24 cellular contexts compared by ENCODE assay signal in genomic region chr4:94639298-94639697, GRCh38.
"Had no signal": no experiment of that assay in that cellular context is flagged by ENCODE, and none has a peak within 500 bp of the region (broad histone marks: within the 10 kb centered on the region; RNA-seq: fewer than 3 reads in every experiment).

No MANE protein-coding gene starts in this region.

- H3K9me3 ChIP-seq: ascending aorta, body of pancreas, SJCRH30, SK-N-SH had no signal

- H3K36me3 Mint-ChIP-seq: activated naive CD4-positive, alpha-beta T cell treated with anti-CD3 and anti-CD28 coated beads, Interleukin-2, amount 50 U/mL, for 72 hours had no signal

- H3K36me3 ChIP-seq: SJCRH30 had no signal

- H3K27ac ChIP-seq: ascending aorta, body of pancreas, SJCRH30, VCaP had no signal

- H3K27me3 Mint-ChIP-seq: activated CD4-positive, alpha-beta memory T cell treated with anti-CD3 and anti-CD28 coated beads for 36 hours; activated CD4-positive, alpha-beta T cell treated with anti-CD3 and anti-CD28 coated beads, Interleukin-2, amount 10 ng/mL, durations not matched to agents 7 days and 5 days; activated naive CD8-positive, alpha-beta T cell treated with anti-CD3 and anti-CD28 coated beads, Interleukin-2, amount 50 U/mL, for 24 hours had no signal

- H3K27me3 ChIP-seq: ascending aorta, body of pancreas, SJCRH30 had no signal

- H3K4me3 ChIP-seq: ascending aorta, body of pancreas, K562, SJCRH30 had no signal

- H3K4me3 Mint-ChIP-seq: activated CD4-positive, alpha-beta memory T cell treated with anti-CD3 and anti-CD28 coated beads for 36 hours; activated CD4-positive, alpha-beta T cell treated with anti-CD3 and anti-CD28 coated beads, Interleukin-2, amount 10 ng/mL, durations not matched to agents 7 days and 5 days; activated naive CD8-positive, alpha-beta T cell treated with anti-CD3 and anti-CD28 coated beads, Interleukin-2, amount 50 U/mL, for 24 hours; activated T-cell treated with anti-CD3 and anti-CD28 coated beads, Interleukin-2, amount 50 U/mL, for 4 hours had no signal

- ATAC-seq: activated naive CD4-positive, alpha-beta T cell treated with anti-CD3 and anti-CD28 coated beads, Interleukin-2, amount 50 U/mL, for 72 hours; activated naive CD8-positive, alpha-beta T cell treated with anti-CD3 and anti-CD28 coated beads, Interleukin-2, amount 50 U/mL, for 24 hours; activated T-cell treated with anti-CD3 and anti-CD28 coated beads, Interleukin-2, amount 50 U/mL, for 4 hours; body of pancreas; K562; PC-3 had no signal

- H3K27ac Mint-ChIP-seq: activated CD4-positive, alpha-beta memory T cell treated with anti-CD3 and anti-CD28 coated beads for 36 hours; activated CD4-positive, alpha-beta T cell treated with anti-CD3 and anti-CD28 coated beads, Interleukin-2, amount 10 ng/mL, durations not matched to agents 7 days and 5 days; activated naive CD4-positive, alpha-beta T cell treated with anti-CD3 and anti-CD28 coated beads, Interleukin-2, amount 50 U/mL, for 72 hours; activated naive CD8-positive, alpha-beta T cell treated with anti-CD3 and anti-CD28 coated beads, Interleukin-2, amount 50 U/mL, for 24 hours had no signal

- H3K4me1 Mint-ChIP-seq: activated CD4-positive, alpha-beta T cell treated with anti-CD3 and anti-CD28 coated beads, Interleukin-2, amount 10 ng/mL, durations not matched to agents 7 days and 5 days; activated naive CD8-positive, alpha-beta T cell treated with anti-CD3 and anti-CD28 coated beads, Interleukin-2, amount 50 U/mL, for 24 hours had no signal

- H3K9me3 Mint-ChIP-seq: activated CD4-positive, alpha-beta memory T cell treated with anti-CD3 and anti-CD28 coated beads for 36 hours; activated CD4-positive, alpha-beta T cell treated with anti-CD3 and anti-CD28 coated beads, Interleukin-2, amount 10 ng/mL, durations not matched to agents 7 days and 5 days; activated naive CD4-positive, alpha-beta T cell treated with anti-CD3 and anti-CD28 coated beads, Interleukin-2, amount 50 U/mL, for 72 hours; activated naive CD8-positive, alpha-beta T cell treated with anti-CD3 and anti-CD28 coated beads, Interleukin-2, amount 50 U/mL, for 24 hours; activated T-cell treated with anti-CD3 and anti-CD28 coated beads, Interleukin-2, amount 50 U/mL, for 4 hours had no signal

- H3K4me1 ChIP-seq: SJCRH30 had no signal

- DNase-seq: activated CD4-positive, alpha-beta memory T cell treated with anti-CD3 and anti-CD28 coated beads for 36 hours; activated CD4-positive, alpha-beta T cell treated with anti-CD3 and anti-CD28 coated beads, Interleukin-2, amount 10 ng/mL, durations not matched to agents 7 days and 5 days; activated CD4-positive, CD25-positive, alpha-beta regulatory T cell; activated CD8-positive, alpha-beta memory T cell treated with anti-CD3 and anti-CD28 coated beads for 24 hours; activated effector memory CD4-positive, alpha-beta T cell treated with anti-CD3 and anti-CD28 coated beads, Interleukin-2, amount 50 U/mL, for 16 hours; activated naive CD4-positive, alpha-beta T cell treated with Interleukin-2 at 50 U/mL for 16 hours; activated naive CD8-positive, alpha-beta T cell treated with anti-CD3 and anti-CD28 coated beads, Interleukin-2, amount 50 U/mL, for 24 hours; activated T-cell treated with anti-CD3 and anti-CD28 coated beads, Interleukin-2, amount 50 U/mL, for 4 hours; amniotic stem cell; body of pancreas; Karpas-422; NCI-H1105 treated with DMSO at 0.1 percent for 48 hours; NCI-H1436 treated with DMSO at 0.1 percent for 48 hours; NCI-H187; NCI-H2081; NCI-H446; PC-3; SJCRH30; SK-N-SH; T-helper 1 cell had no signal
